In genomic region chr11:20275987-20276660, GRCh38 we compare ENCODE assay signal across 19 cellular contexts.
"Had no signal": no experiment of that assay in that cellular context is flagged by ENCODE, and none has a peak within 500 bp of the region (broad histone marks: within the 10 kb centered on the region; RNA-seq: fewer than 3 reads in every experiment).

No MANE protein-coding gene starts in this region.

- H3K4me3 Mint-ChIP-seq: activated naive CD4-positive, alpha-beta T cell treated with anti-CD3 and anti-CD28 coated beads, Interleukin-2, amount 10 ng/mL, durations not matched to agents 7 days and 5 days; activated T-cell treated with anti-CD3 and anti-CD28 coated beads, Interleukin-2, amount 50 U/mL, for 72 hours; naive thymus-derived CD4-positive, alpha-beta T cell had no signal

- H3K4me1 ChIP-seq: body of pancreas, pancreas, psoas muscle had no signal

- H3K36me3 ChIP-seq: neutrophil, pancreas had no signal

- H3K9me3 Mint-ChIP-seq: activated naive CD4-positive, alpha-beta T cell treated with anti-CD3 and anti-CD28 coated beads, Interleukin-2, amount 10 ng/mL, durations not matched to agents 7 days and 5 days; activated T-cell treated with anti-CD3 and anti-CD28 coated beads, Interleukin-2, amount 50 U/mL, for 72 hours; naive thymus-derived CD4-positive, alpha-beta T cell had no signal

- FAIRE-seq: pancreas had no signal

- H3K4me3 ChIP-seq: body of pancreas, lung, pancreas, psoas muscle had no signal

- H3K27ac Mint-ChIP-seq: activated naive CD4-positive, alpha-beta T cell treated with anti-CD3 and anti-CD28 coated beads, Interleukin-2, amount 10 ng/mL, durations not matched to agents 7 days and 5 days; activated T-cell treated with anti-CD3 and anti-CD28 coated beads, Interleukin-2, amount 50 U/mL, for 72 hours; naive thymus-derived CD4-positive, alpha-beta T cell had no signal

- DNase-seq: activated CD4-positive, alpha-beta T cell treated with anti-CD3 and anti-CD28 coated beads for 4 hours; activated CD4-positive, alpha-beta T cell treated with anti-CD3 and anti-CD28 coated beads, Interleukin-2, amount 50 U/mL, for 48 hours; activated CD4-positive, CD25-positive, alpha-beta regulatory T cell; activated effector memory CD4-positive, alpha-beta T cell treated with Interleukin-2 at 50 U/mL for 16 hours; activated naive CD4-positive, alpha-beta T cell treated with anti-CD3 and anti-CD28 coated beads, Interleukin-2, amount 10 ng/mL, durations not matched to agents 7 days and 5 days; activated T-cell treated with anti-CD3 and anti-CD28 coated beads, Interleukin-2, amount 50 U/mL, for 72 hours; amygdala; body of pancreas; effector CD8-positive, alpha-beta T cell; foreskin melanocyte; left colon; naive thymus-derived CD4-positive, alpha-beta T cell; psoas muscle; stimulated activated CD4-positive, alpha-beta T cell treated with anti-CD3 and anti-CD28 coated beads, Interleukin-12 subunit alpha, Interleukin-12 subunit beta, amount 100 ng/mL, for 4 hours; stimulated activated CD4-positive, alpha-beta T cell treated with anti-CD3 and anti-CD28 coated beads, Interleukin-4, amount 100 ng/mL, for 4 hours; stimulated activated naive CD8-positive, alpha-beta T cell treated with anti-CD3 and anti-CD28 coated beads, Interleukin-15, Interleukin-2, amounts not matched to agents 100 U/mL and 50 U/mL, for 24 hours had no signal

- H3K36me3 Mint-ChIP-seq: activated naive CD4-positive, alpha-beta T cell treated with anti-CD3 and anti-CD28 coated beads, Interleukin-2, amount 10 ng/mL, durations not matched to agents 7 days and 5 days; naive thymus-derived CD4-positive, alpha-beta T cell had no signal

- H3K27ac ChIP-seq: body of pancreas, neutrophil, pancreas, psoas muscle had no signal

- H3K9me3 ChIP-seq: body of pancreas, neutrophil, pancreas, psoas muscle had no signal

- H3K27me3 ChIP-seq: body of pancreas had no signal

- H3K4me1 Mint-ChIP-seq: activated naive CD4-positive, alpha-beta T cell treated with anti-CD3 and anti-CD28 coated beads, Interleukin-2, amount 10 ng/mL, durations not matched to agents 7 days and 5 days; naive thymus-derived CD4-positive, alpha-beta T cell had no signal

- ATAC-seq: activated T-cell treated with anti-CD3 and anti-CD28 coated beads, Interleukin-2, amount 50 U/mL, for 72 hours; body of pancreas; left colon; naive thymus-derived CD4-positive, alpha-beta T cell; pancreas; psoas muscle; stimulated activated naive CD8-positive, alpha-beta T cell treated with anti-CD3 and anti-CD28 coated beads, Interleukin-15, Interleukin-2, amounts not matched to agents 100 U/mL and 50 U/mL, for 24 hours had no signal
